20 cellular contexts compared by ENCODE assay signal in genomic region chr12:56307221-56307965, GRCh38. TPM values are rescaled to one million over a fixed set of nuclear protein-coding genes. Genes with fewer than 3 reads are reported as not detected.
DNase-seq lines count a peak whose midpoint lies in the region; ATAC-seq and TF ChIP-seq lines count a peak whose summit lies in the region.
"Had no signal": no experiment of that assay in that cellular context is flagged by ENCODE, and none has a peak within 500 bp of the region (broad histone marks: within the 10 kb centered on the region; RNA-seq: fewer than 3 reads in every experiment).

No MANE protein-coding gene starts in this region.

- no peak for TF ChIP-seq CTCF in CD8-positive, alpha-beta T cell (IDR thresholded peaks at IDR 0.05)
- TF ChIP-seq CTCF in RWPE1 (conservative IDR thresholded peaks at IDR 0.05; ENCODE audit: low read depth) (no peak), epithelial cell of esophagus (IDR thresholded peaks at IDR 0.05; ENCODE audit: insufficient read depth, low read depth, low read length, missing control alignments) (no peak), upper lobe of right lung (IDR thresholded peaks at IDR 0.05) (no peak)

- H3K27me3 ChIP-seq in CD8-positive, alpha-beta T cell (ENCODE audit: insufficient read depth, low read length): no peaks in the 10 kb centered on the region
- no peaks in the 10 kb centered on the region for H3K27me3 ChIP-seq in upper lobe of right lung

- H3K4me3 ChIP-seq in CD8-positive, alpha-beta T cell (ENCODE audit: low read depth, low read length): no peak overlapping the region
- H3K4me3 ChIP-seq in epithelial cell of esophagus (ENCODE audit: low read length): no peak overlapping the region
- no peak overlapping the region for H3K4me3 ChIP-seq in upper lobe of right lung
- H3K4me3 ChIP-seq: A549, GM12878, HAP-1 had no signal

- H3K27ac ChIP-seq in CD8-positive, alpha-beta T cell (ENCODE audit: low read depth, low read length): no peak overlapping the region
- H3K27ac ChIP-seq in RWPE1: peak overlapping the region; percentile 47
- H3K27ac ChIP-seq in upper lobe of right lung: no peak overlapping the region
- H3K27ac ChIP-seq: 22Rv1, A549, C4-2B had no signal

- H3K4me1 Mint-ChIP-seq in CD8-positive, alpha-beta T cell (ENCODE audit: low read depth): peaks cover under 1% of the 10 kb centered on the region

- peaks cover 2% of the 10 kb centered on the region for H3K4me1 ChIP-seq in CD8-positive, alpha-beta T cell (ENCODE audit: insufficient read depth, low read length)
- no peaks in the 10 kb centered on the region for H3K4me1 ChIP-seq in upper lobe of right lung
- H3K4me1 ChIP-seq: A549, HAP-1 had no signal

- POLR2A ChIA-PET in CD8-positive, alpha-beta T cell (lab: Charles Lee): interaction anchor here (2.5 kb wide), 1 partner anchor 9 kb away, joined by 10 read pairs; no protein-coding TSS in a partner anchor
- POLR2A ChIA-PET in RWPE1 (lab: Yijun Ruan, JAX; ENCODE audit: low non-redundant PET): no interaction called here

- no peaks in the 10 kb centered on the region for H3K9me3 ChIP-seq in CD8-positive, alpha-beta T cell (ENCODE audit: low read length)
- no peaks in the 10 kb centered on the region for H3K9me3 ChIP-seq in upper lobe of right lung
- H3K9me3 ChIP-seq: A549, HAP-1 had no signal

- peak overlapping the region; percentile 41 for H3K27ac Mint-ChIP-seq in CD8-positive, alpha-beta T cell
- H3K27ac Mint-ChIP-seq: CD4-positive, alpha-beta T cell; HFFc6 had no signal

- DNase-seq in CD8-positive, alpha-beta T cell: no peak
- DNase-seq in RWPE1 (ENCODE audit: low spot score): no peak
- DNase-seq in epithelial cell of esophagus (ENCODE audit: low read depth): peak; percentile 73
- peak; percentile 25 for DNase-seq in upper lobe of right lung
- DNase-seq in HCEC 1CT: no peak
- no peak for DNase-seq in NCI-H446 (lab: John Stamatoyannopoulos, UW)
- DNase-seq: AML-193; Calu3; CD4-positive, alpha-beta T cell; DMS79 treated with DMSO at 0.1 percent for 48 hours; GF-D8; HFFc6; IMR-90; KBM-7 had no signal

- no peaks in the 10 kb centered on the region for H3K27me3 Mint-ChIP-seq in CD8-positive, alpha-beta T cell (ENCODE audit: low read depth)
- H3K27me3 Mint-ChIP-seq: CD4-positive, alpha-beta T cell had no signal

- CTCF ChIA-PET in CD8-positive, alpha-beta T cell (lab: Charles Lee): interaction anchor here (1.4 kb wide), 1 partner anchor 188 kb away, joined by 5 read pairs; no protein-coding TSS in a partner anchor
- CTCF ChIA-PET in RWPE1 (lab: Yijun Ruan, JAX): interaction anchor here (0.6 kb wide), 1 partner anchor 15 kb away, joined by 4 read pairs; no protein-coding TSS in a partner anchor

- peaks cover 18% of the 10 kb centered on the region for H3K36me3 ChIP-seq in CD8-positive, alpha-beta T cell (ENCODE audit: insufficient read depth, low read length)
- peaks cover 77% of the 10 kb centered on the region for H3K36me3 ChIP-seq in upper lobe of right lung

- H3K4me3 Mint-ChIP-seq in CD8-positive, alpha-beta T cell: no peak overlapping the region
- H3K4me3 Mint-ChIP-seq: CD4-positive, alpha-beta T cell; HFFc6 had no signal

- ATAC-seq in CD8-positive, alpha-beta T cell: no peak
- ATAC-seq in upper lobe of right lung (no peak), HG03378 (IDR thresholded peaks at IDR 0.05; ENCODE audit: unreplicated experiment) (no peak)
- ATAC-seq: A549, GM12878 had no signal

- peaks cover 43% of the 10 kb centered on the region for H3K36me3 Mint-ChIP-seq in CD8-positive, alpha-beta T cell

- intact Hi-C loops in CD8-positive, alpha-beta T cell (cut with DNase I, micrococcal nuclease): no loop called here
- intact Hi-C loops in upper lobe of right lung (cut with DNase I): no loop called here

- no peaks in the 10 kb centered on the region for H3K9me3 Mint-ChIP-seq in CD8-positive, alpha-beta T cell
- H3K9me3 Mint-ChIP-seq: CD4-positive, alpha-beta T cell; HFFc6 had no signal

RNA-seq across cellular contexts. Expression of gene CS, which starts 7.3 kb away (rescaled TPM):
- 100 to 1,000 TPM; 154 to 159 TPM for total RNA-seq in CD8-positive, alpha-beta T cell
- total RNA-seq in upper lobe of right lung: 159 TPM

RNA-seq across cellular contexts. Expression of gene CNPY2, which starts 8.4 kb away (rescaled TPM):
- 10 to 100 TPM; 23.5 to 33.9 TPM for total RNA-seq in CD8-positive, alpha-beta T cell
- total RNA-seq in upper lobe of right lung: 101 TPM

RNA-seq across cellular contexts. Expression of gene PAN2, which starts 26.4 kb away (rescaled TPM):
- 100 to 1,000 TPM; 111 to 113 TPM for total RNA-seq in CD8-positive, alpha-beta T cell
- total RNA-seq in upper lobe of right lung: 84.4 TPM

RNA-seq across cellular contexts. Expression of gene IL23A, which starts 31.3 kb away (rescaled TPM):
- total RNA-seq in CD8-positive, alpha-beta T cell: 10 to 100 TPM; 21.3 to 26.7 TPM
- 0.81 TPM for total RNA-seq in upper lobe of right lung
- total RNA-seq: IMR-90 had no signal

RNA-seq across cellular contexts. Expression of gene COQ10A, which starts 40.7 kb away (rescaled TPM):
- 10 to 100 TPM; 29.5 to 38.8 TPM for total RNA-seq in CD8-positive, alpha-beta T cell
- 12.0 TPM for total RNA-seq in upper lobe of right lung

Comparison
In these comparisons a context has a peak if more than half of its experiments do, and no peak if none do; other contexts are left out.
1. DNase-seq: peak in epithelial cell of esophagus (single experiment) and upper lobe of right lung (single experiment); none in CD8-positive, alpha-beta T cell (0 of 7), RWPE1 (single experiment), HCEC 1CT (single experiment) and NCI-H446 (0 of 2).